Comparison of ENCODE assay signal across 11 cellular contexts in the genomic region with DNA sequence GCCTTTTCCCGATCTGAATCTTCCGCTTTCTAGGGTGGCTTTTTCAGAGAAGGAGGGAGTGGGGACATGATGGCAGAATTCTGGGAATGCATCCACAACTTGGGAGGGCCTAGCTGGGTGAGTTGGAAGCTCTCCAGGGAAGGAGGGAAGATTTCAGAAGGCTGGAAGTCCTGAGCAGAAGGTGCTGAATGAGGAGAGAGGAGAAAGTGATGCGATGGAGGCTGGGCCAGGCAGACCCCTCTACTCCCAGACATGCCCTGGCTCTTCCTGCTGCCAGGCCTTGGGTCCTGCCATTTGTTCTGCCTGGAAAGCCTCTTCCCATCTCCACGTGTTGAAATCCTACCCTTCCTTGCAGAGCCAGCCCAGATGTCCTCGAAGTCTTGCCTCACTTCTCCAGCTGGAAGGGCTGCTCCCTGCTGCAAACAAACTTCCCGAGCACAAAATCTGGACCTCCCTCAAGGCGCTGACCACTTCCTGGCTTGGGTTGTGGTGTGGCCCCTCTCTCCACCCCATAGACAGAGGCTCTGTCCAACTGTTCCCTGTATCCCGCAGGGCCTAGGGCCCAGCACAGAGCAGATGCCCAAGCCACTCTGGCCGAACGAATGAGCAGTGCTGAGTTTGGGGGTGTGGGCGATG. TPM values are rescaled to one million over a fixed set of nuclear protein-coding genes. Genes with fewer than 3 reads are reported as not detected.
A peak's percentile ranks its signal among the peaks of the same experiment; 100 is the strongest.
DNase-seq lines count a peak whose midpoint lies in the region; ATAC-seq and TF ChIP-seq lines count a peak whose summit lies in the region.
"Had no signal": no experiment of that assay in that cellular context is flagged by ENCODE, and none has a peak within 500 bp of the region (broad histone marks: within the 10 kb centered on the region; RNA-seq: fewer than 3 reads in every experiment).

No MANE protein-coding gene starts in this region.

- no peaks in the 10 kb centered on the region for H3K36me3 ChIP-seq in parathyroid adenoma (ENCODE audit: control insufficient read depth, insufficient read depth, low read length)

- TF ChIP-seq CTCF in AG09309 (IDR thresholded peaks at IDR 0.05; ENCODE audit: control insufficient read depth, insufficient read depth, low read depth, low read length, missing control alignments) (no peak), parathyroid adenoma (IDR thresholded peaks at IDR 0.05) (no peak)

- no peaks in the 10 kb centered on the region for H3K9me3 Mint-ChIP-seq in activated CD4-positive, alpha-beta memory T cell treated with anti-CD3 and anti-CD28 coated beads, Interleukin-2, amount 10 ng/mL, durations not matched to agents 7 days and 5 days
- H3K9me3 Mint-ChIP-seq: T-cell, type B pancreatic cell had no signal

- no peak overlapping the region for H3K4me2 ChIP-seq in parathyroid adenoma (ENCODE audit: low read length)

- intact Hi-C loops in Right ventricle myocardium superior (cut with DNase I): no loop called here

- no peak overlapping the region for H3K9ac ChIP-seq in parathyroid adenoma

- no peaks in the 10 kb centered on the region for H3K4me1 Mint-ChIP-seq in activated CD4-positive, alpha-beta memory T cell treated with anti-CD3 and anti-CD28 coated beads, Interleukin-2, amount 10 ng/mL, durations not matched to agents 7 days and 5 days

- peak overlapping the region; percentile 54 for H3K27ac ChIP-seq in parathyroid adenoma

- H3K79me2 ChIP-seq in parathyroid adenoma: no peaks in the 10 kb centered on the region

- H3K4me3 ChIP-seq in AG09309 (ENCODE audit: control insufficient read depth, low read depth, low read length) (no peak overlapping the region), parathyroid adenoma (ENCODE audit: low read depth, low read length) (no peak overlapping the region)

- no peaks in the 10 kb centered on the region for H3K9me3 ChIP-seq in parathyroid adenoma (ENCODE audit: control insufficient read depth, low read length)

- H3K27me3 Mint-ChIP-seq in activated CD4-positive, alpha-beta memory T cell treated with anti-CD3 and anti-CD28 coated beads, Interleukin-2, amount 10 ng/mL, durations not matched to agents 7 days and 5 days: peaks cover 20% of the 10 kb centered on the region
- H3K27me3 Mint-ChIP-seq: type B pancreatic cell had no signal

- no peaks in the 10 kb centered on the region for H3K27me3 ChIP-seq in parathyroid adenoma (ENCODE audit: control insufficient read depth, insufficient read depth, low read length)

- no peak overlapping the region for H3K27ac Mint-ChIP-seq in activated CD4-positive, alpha-beta memory T cell treated with anti-CD3 and anti-CD28 coated beads, Interleukin-2, amount 10 ng/mL, durations not matched to agents 7 days and 5 days
- H3K27ac Mint-ChIP-seq: T-cell, type B pancreatic cell had no signal

- CTCF ChIA-PET in activated CD4-positive, alpha-beta memory T cell treated with anti-CD3 and anti-CD28 coated beads, Interleukin-2, amount 10 ng/mL, durations not matched to agents 7 days and 5 days (lab: Charles Lee): no interaction called here

- H3K36me3 Mint-ChIP-seq in activated CD4-positive, alpha-beta memory T cell treated with anti-CD3 and anti-CD28 coated beads, Interleukin-2, amount 10 ng/mL, durations not matched to agents 7 days and 5 days (ENCODE audit: low read depth): no peaks in the 10 kb centered on the region
- H3K36me3 Mint-ChIP-seq: T-cell, type B pancreatic cell had no signal

- no peak overlapping the region for H3K4me3 Mint-ChIP-seq in activated CD4-positive, alpha-beta memory T cell treated with anti-CD3 and anti-CD28 coated beads, Interleukin-2, amount 10 ng/mL, durations not matched to agents 7 days and 5 days
- H3K4me3 Mint-ChIP-seq: T-cell, type B pancreatic cell had no signal

- peak; percentile 55 for DNase-seq in AG09309 (ENCODE audit: low read depth)
- peak; percentile 9 for DNase-seq in activated CD4-positive, alpha-beta memory T cell treated with anti-CD3 and anti-CD28 coated beads, Interleukin-2, amount 10 ng/mL, durations not matched to agents 7 days and 5 days
- peak; percentile 73 for DNase-seq in Right ventricle myocardium superior
- no peak for DNase-seq in stimulated activated CD4-positive, alpha-beta T cell treated with anti-CD3 and anti-CD28 coated beads, Interleukin-4, amount 100 ng/mL, for 1 hour
- DNase-seq: NCI-H510A had no signal

- ATAC-seq in Right ventricle myocardium superior (ENCODE audit: poor library complexity) (peak; percentile 81), GM19035 (IDR thresholded peaks at IDR 0.05; ENCODE audit: unreplicated experiment) (no peak), HG03442 (IDR thresholded peaks at IDR 0.05; ENCODE audit: unreplicated experiment) (no peak), GM21526 (IDR thresholded peaks at IDR 0.05; ENCODE audit: low FRiP score, unreplicated experiment) (no peak)
- ATAC-seq: T-cell had no signal

- POLR2A ChIA-PET in activated CD4-positive, alpha-beta memory T cell treated with anti-CD3 and anti-CD28 coated beads, Interleukin-2, amount 10 ng/mL, durations not matched to agents 7 days and 5 days (lab: Charles Lee): no interaction called here

- no peak overlapping the region for H2AFZ ChIP-seq in parathyroid adenoma

- H3K4me1 ChIP-seq in parathyroid adenoma: no peaks in the 10 kb centered on the region

RNA-seq across cellular contexts. Expression of a gene that starts 16.8 kb away (rescaled TPM):
- total RNA-seq in activated CD4-positive, alpha-beta memory T cell treated with anti-CD3 and anti-CD28 coated beads, Interleukin-2, amount 10 ng/mL, durations not matched to agents 7 days and 5 days: 1 to 10 TPM; 7.1 to 7.4 TPM
- total RNA-seq in Right ventricle myocardium superior: 30.3 TPM
